ENCODE assay signal across 6 cellular contexts in the genomic region with DNA sequence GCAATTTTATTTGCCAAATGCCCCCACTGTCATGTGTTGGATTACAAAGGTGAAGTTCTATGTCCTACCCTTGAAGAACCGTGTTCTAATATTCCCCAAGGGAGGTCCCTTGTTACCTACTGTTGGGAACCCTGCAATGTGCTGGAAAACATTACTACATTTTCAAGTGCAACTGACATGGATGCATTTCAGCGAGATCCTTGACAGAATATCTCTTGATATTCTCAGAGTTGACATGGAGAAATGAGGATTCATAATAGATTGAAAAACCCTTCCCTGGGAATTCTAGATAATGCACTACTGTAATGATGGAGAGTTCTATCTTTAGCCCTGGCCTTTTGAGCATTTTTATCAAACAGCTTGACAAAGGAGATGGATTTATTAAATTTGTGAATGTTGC.
"Had no signal": no experiment of that assay in that cellular context is flagged by ENCODE, and none has a peak within 500 bp of the region (broad histone marks: within the 10 kb centered on the region; RNA-seq: fewer than 3 reads in every experiment).

No MANE protein-coding gene starts in this region.

- H3K9ac ChIP-seq: GM23248 had no signal

- H2AFZ ChIP-seq: GM23248 had no signal

- H3K36me3 ChIP-seq: HAP-1 had no signal

- DNase-seq: GM23248, GOT3, H7 had no signal

- H3K4me3 ChIP-seq: GM23248, HAP-1, K562 had no signal

- H3K27ac ChIP-seq: GM23248 had no signal

- H3K9me3 ChIP-seq: HAP-1 had no signal

- ATAC-seq: HCT116, K562 had no signal
